Comparison of ENCODE assay signal across 20 cellular contexts in genomic region chr7:1450431-1450830, GRCh38.
"Had no signal": no experiment of that assay in that cellular context is flagged by ENCODE, and none has a peak within 500 bp of the region (broad histone marks: within the 10 kb centered on the region; RNA-seq: fewer than 3 reads in every experiment).

No MANE protein-coding gene starts in this region.

- H3K27ac Mint-ChIP-seq: activated naive CD8-positive, alpha-beta T cell; immature natural killer cell; stimulated activated effector memory CD8-positive, alpha-beta T cell treated with anti-CD3 and anti-CD28 coated beads, Interleukin-12 subunit alpha, Interleukin-12 subunit beta, amount 100 ng/mL, for 72 hours; T-helper 2 cell treated with Interferon-gamma antibody and Interleukin-4, amounts not matched to agents 5 μg/mL and 100 μg/mL, for 36 hours had no signal

- H3K4me3 Mint-ChIP-seq: activated naive CD8-positive, alpha-beta T cell; immature natural killer cell; neural crest cell; stimulated activated effector memory CD8-positive, alpha-beta T cell treated with anti-CD3 and anti-CD28 coated beads, Interleukin-12 subunit alpha, Interleukin-12 subunit beta, amount 100 ng/mL, for 72 hours; T-helper 2 cell treated with Interferon-gamma antibody and Interleukin-4, amounts not matched to agents 5 μg/mL and 100 μg/mL, for 36 hours had no signal

- H3K9me3 ChIP-seq: heart left ventricle, left ventricle myocardium inferior, prostate gland, right atrium auricular region, testis had no signal

- H3K27ac ChIP-seq: cardiac muscle cell, epithelial cell of prostate, heart left ventricle, left ventricle myocardium inferior, prostate gland, right atrium auricular region, testis had no signal

- FAIRE-seq: small intestine, TTC549 had no signal

- H3K4me3 ChIP-seq: cardiac muscle cell, heart left ventricle, left ventricle myocardium inferior, prostate gland, right atrium auricular region, testis had no signal

- H3K9me3 Mint-ChIP-seq: immature natural killer cell; neural crest cell; stimulated activated effector memory CD8-positive, alpha-beta T cell treated with anti-CD3 and anti-CD28 coated beads, Interleukin-12 subunit alpha, Interleukin-12 subunit beta, amount 100 ng/mL, for 72 hours; T-helper 2 cell treated with Interferon-gamma antibody and Interleukin-4, amounts not matched to agents 5 μg/mL and 100 μg/mL, for 36 hours had no signal

- H3K4me1 ChIP-seq: testis had no signal

- H3K36me3 ChIP-seq: cardiac muscle cell, left ventricle myocardium inferior, prostate gland, right atrium auricular region had no signal

- H3K36me3 Mint-ChIP-seq: activated naive CD8-positive, alpha-beta T cell; immature natural killer cell; stimulated activated effector memory CD8-positive, alpha-beta T cell treated with anti-CD3 and anti-CD28 coated beads, Interleukin-12 subunit alpha, Interleukin-12 subunit beta, amount 100 ng/mL, for 72 hours had no signal

- DNase-seq: activated CD4-positive, alpha-beta T cell treated with anti-CD3 and anti-CD28 coated beads, Interleukin-2, amount 50 U/mL, for 4 hours; activated gamma-delta T cell; foreskin melanocyte; heart left ventricle; immature natural killer cell; kidney glomerular epithelial cell; left ventricle myocardium inferior; mammary epithelial cell; small intestine; stimulated activated CD4-positive, alpha-beta T cell treated with anti-CD3 and anti-CD28 coated beads, Interleukin-4, amount 100 ng/mL, for 1 hour; testis had no signal

- H3K27me3 Mint-ChIP-seq: activated naive CD8-positive, alpha-beta T cell had no signal

- H3K27me3 ChIP-seq: cardiac muscle cell, heart left ventricle, right atrium auricular region, testis had no signal

- H3K4me1 Mint-ChIP-seq: immature natural killer cell; stimulated activated effector memory CD8-positive, alpha-beta T cell treated with anti-CD3 and anti-CD28 coated beads, Interleukin-12 subunit alpha, Interleukin-12 subunit beta, amount 100 ng/mL, for 72 hours had no signal

- ATAC-seq: heart left ventricle; stimulated activated effector memory CD8-positive, alpha-beta T cell treated with anti-CD3 and anti-CD28 coated beads, Interleukin-12 subunit alpha, Interleukin-12 subunit beta, amount 100 ng/mL, for 72 hours had no signal
